In the genomic region with DNA sequence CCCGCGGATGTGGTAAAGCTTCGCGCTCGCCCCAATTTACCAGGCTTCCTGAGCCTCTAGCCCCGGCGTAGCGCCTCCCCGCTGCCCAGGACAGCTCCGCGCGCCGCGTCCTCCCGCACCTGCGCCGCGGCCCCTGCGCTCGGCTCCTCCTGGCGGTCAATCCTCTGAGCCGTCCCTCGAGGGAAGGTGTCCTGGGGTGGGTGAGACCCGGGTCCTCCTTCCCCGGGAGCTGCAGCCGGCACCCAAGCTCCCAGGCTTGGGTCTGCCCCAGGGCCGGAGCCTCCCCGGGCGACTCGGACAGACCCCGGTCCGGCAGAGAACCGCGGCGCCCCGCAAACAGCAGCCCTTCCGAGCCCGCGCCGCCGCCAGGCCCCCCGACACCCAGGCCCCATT, we compare ENCODE assay signal across 8 cellular contexts. TPM values are rescaled to one million over a fixed set of nuclear protein-coding genes. Genes with fewer than 3 reads are reported as not detected.
DNase-seq lines count a peak whose midpoint lies in the region; ATAC-seq and TF ChIP-seq lines count a peak whose summit lies in the region.

No MANE protein-coding gene starts in this region.

- peaks cover 8% of the 10 kb centered on the region for H3K36me3 Mint-ChIP-seq in CD8-positive, alpha-beta T cell
- peaks cover 5% of the 10 kb centered on the region for H3K36me3 Mint-ChIP-seq in activated naive CD4-positive, alpha-beta T cell treated with anti-CD3 and anti-CD28 coated beads for 36 hours (ENCODE audit: low read depth)
- no peaks in the 10 kb centered on the region for H3K36me3 Mint-ChIP-seq in progenitor cell of endocrine pancreas (ENCODE audit: insufficient read depth)

- ATAC-seq in CD8-positive, alpha-beta T cell, result peak; percentile 52
- ATAC-seq in HG03378 (IDR thresholded peaks at IDR 0.05; ENCODE audit: unreplicated experiment) (peak; percentile 37), heart left ventricle (peak in 3 of 4 donors; percentile 16 to 62 (median 43)), aorta (ENCODE audit: low FRiP score) (peak; percentile 43)

- peak overlapping the region; percentile 81 for H3K27ac Mint-ChIP-seq in CD8-positive, alpha-beta T cell
- H3K27ac Mint-ChIP-seq in activated naive CD4-positive, alpha-beta T cell treated with anti-CD3 and anti-CD28 coated beads for 36 hours, result peak overlapping the region; percentile 85
- H3K27ac Mint-ChIP-seq in progenitor cell of endocrine pancreas, result no peak overlapping the region

- H3K27me3 Mint-ChIP-seq in CD8-positive, alpha-beta T cell (ENCODE audit: low read depth), result no peaks in the 10 kb centered on the region
- H3K27me3 Mint-ChIP-seq in activated naive CD4-positive, alpha-beta T cell treated with anti-CD3 and anti-CD28 coated beads for 36 hours (ENCODE audit: low read depth), result no peaks in the 10 kb centered on the region
- H3K27me3 Mint-ChIP-seq in progenitor cell of endocrine pancreas, result peaks cover 43% of the 10 kb centered on the region

- no peaks in the 10 kb centered on the region for H3K9me3 Mint-ChIP-seq in CD8-positive, alpha-beta T cell
- no peaks in the 10 kb centered on the region for H3K9me3 Mint-ChIP-seq in activated naive CD4-positive, alpha-beta T cell treated with anti-CD3 and anti-CD28 coated beads for 36 hours
- H3K9me3 Mint-ChIP-seq in progenitor cell of endocrine pancreas (ENCODE audit: low read depth), result peaks cover 3% of the 10 kb centered on the region

- H3K4me3 ChIP-seq in CD8-positive, alpha-beta T cell (ENCODE audit: low read depth, low read length), result peak overlapping the region; percentile 82
- H3K4me3 ChIP-seq in SJSA1 (peak overlapping the region; percentile 82), heart left ventricle (peak overlapping the region; percentile 63 to 93 (median 80)), aorta (ENCODE audit: low read length in 2 of 2) (peak overlapping the region; percentile 77 to 90)

- H3K4me3 Mint-ChIP-seq in CD8-positive, alpha-beta T cell, result peak overlapping the region; percentile 97
- H3K4me3 Mint-ChIP-seq in activated naive CD4-positive, alpha-beta T cell treated with anti-CD3 and anti-CD28 coated beads for 36 hours, result peak overlapping the region; percentile 87
- peak overlapping the region; percentile 93 for H3K4me3 Mint-ChIP-seq in progenitor cell of endocrine pancreas (ENCODE audit: low read depth)

- no peak for TF ChIP-seq POLR2A in heart left ventricle (IDR thresholded peaks at IDR 0.05)

- H3K4me1 Mint-ChIP-seq in CD8-positive, alpha-beta T cell (ENCODE audit: low read depth), result peaks cover 58% of the 10 kb centered on the region
- H3K4me1 Mint-ChIP-seq in activated naive CD4-positive, alpha-beta T cell treated with anti-CD3 and anti-CD28 coated beads for 36 hours (ENCODE audit: low read depth), result peaks cover 47% of the 10 kb centered on the region
- H3K4me1 Mint-ChIP-seq in progenitor cell of endocrine pancreas (ENCODE audit: low read depth), result peaks cover 19% of the 10 kb centered on the region

- no peaks in the 10 kb centered on the region for H3K9me3 ChIP-seq in CD8-positive, alpha-beta T cell (ENCODE audit: low read length)
- H3K9me3 ChIP-seq in SJSA1 (replicated peaks) (no peaks in the 10 kb centered on the region), heart left ventricle (no peaks in the 10 kb centered on the region), aorta (ENCODE audit: control insufficient read depth, low read length) (no peaks in the 10 kb centered on the region)

- POLR2A ChIA-PET in CD8-positive, alpha-beta T cell (lab: Charles Lee), result interaction anchor here (0.7 to 2.1 kb wide), 15 partner anchors 13 to 158 kb away, joined by 3 to 16 read pairs (median 5); a partner anchor contains a TSS

- H3K27me3 ChIP-seq in CD8-positive, alpha-beta T cell (ENCODE audit: insufficient read depth, low read length), result no peaks in the 10 kb centered on the region
- H3K27me3 ChIP-seq in SJSA1 (replicated peaks), result no peaks in the 10 kb centered on the region
- no peaks in the 10 kb centered on the region for H3K27me3 ChIP-seq in heart left ventricle
- H3K27me3 ChIP-seq in aorta (ENCODE audit: control insufficient read depth in 1 of 2, insufficient read depth in 2 of 2, low read length in 1 of 2), result no peaks in the 10 kb centered on the region

- no peaks in the 10 kb centered on the region for H3K36me3 ChIP-seq in CD8-positive, alpha-beta T cell (ENCODE audit: insufficient read depth, low read length)
- H3K36me3 ChIP-seq in SJSA1 (peaks cover 4% of the 10 kb centered on the region; the same call in 1 of the 2 replicates), heart left ventricle (no peaks in the 10 kb centered on the region), aorta (ENCODE audit: control insufficient read depth in 1 of 2, insufficient read depth in 2 of 2, low read length in 1 of 2) (no peaks in the 10 kb centered on the region)

- DNase-seq in CD8-positive, alpha-beta T cell, result peak; percentile 45 to 87 (median 76)
- DNase-seq in GM19238 (ENCODE audit: insufficient read length, low spot score), result peak; percentile 39
- peak; percentile 61 to 67 for DNase-seq in SJSA1 (ENCODE audit: low read depth in 1 of 2, low spot score in 2 of 2)
- DNase-seq in activated naive CD4-positive, alpha-beta T cell treated with anti-CD3 and anti-CD28 coated beads for 36 hours, result peak; percentile 91
- DNase-seq in heart left ventricle, result peak; percentile 59 to 87 (median 65)
- DNase-seq in progenitor cell of endocrine pancreas (ENCODE audit: low spot score, unreplicated experiment), result peak; percentile 64
- DNase-seq in aorta, result peak; percentile 79 to 84

- H3K27ac ChIP-seq in CD8-positive, alpha-beta T cell (ENCODE audit: low read depth, low read length), result peak overlapping the region; percentile 59
- H3K27ac ChIP-seq in SJSA1 (peak overlapping the region; percentile 21; the same call in 1 of the 2 replicates), heart left ventricle (peak overlapping the region; percentile 15 to 94 (median 88)), aorta (ENCODE audit: low read depth in 1 of 2, low read length in 2 of 2) (no peak overlapping the region)

- H3K4me1 ChIP-seq in CD8-positive, alpha-beta T cell (ENCODE audit: insufficient read depth, low read length), result peaks cover 34% of the 10 kb centered on the region
- H3K4me1 ChIP-seq in SJSA1 (replicated peaks) (peaks cover 20% of the 10 kb centered on the region), heart left ventricle (peaks cover 0 to 48% (median 11%) of the 10 kb centered on the region in 12 donors), aorta (ENCODE audit: control insufficient read depth in 1 of 2, insufficient read depth in 2 of 2, low read length in 2 of 2) (no peaks in the 10 kb centered on the region)

- peak; percentile 35 for TF ChIP-seq CTCF in CD8-positive, alpha-beta T cell (IDR thresholded peaks at IDR 0.05)
- peak in 10 of 12 donors; percentile 28 to 65 (median 50) for TF ChIP-seq CTCF in heart left ventricle (IDR thresholded peaks at IDR 0.05)
- peak; percentile 63 for TF ChIP-seq CTCF in progenitor cell of endocrine pancreas (IDR thresholded peaks at IDR 0.05; ENCODE audit: unreplicated experiment)

- CTCF ChIA-PET in CD8-positive, alpha-beta T cell (lab: Charles Lee), result interaction anchor here (0.8 to 4.5 kb wide), 16 partner anchors 15 to 167 kb away, joined by 3 to 26 read pairs (median 4); no protein-coding TSS in a partner anchor
- CTCF ChIA-PET in activated naive CD4-positive, alpha-beta T cell treated with anti-CD3 and anti-CD28 coated beads for 36 hours (lab: Charles Lee), result interaction anchor here (0.6 to 5.9 kb wide), 25 partner anchors 9 to 301 kb away, joined by 3 to 65 read pairs (median 4); no protein-coding TSS in a partner anchor

- WGBS in heart left ventricle, 4 donors, result 0 to 1% (median 0%) methylated on average over 21 to 42 of the region's 42 CpGs
- WGBS in aorta, 2 donors, result 1% methylated on average over 33 to 42 of the region's 42 CpGs

- intact Hi-C loops in CD8-positive, alpha-beta T cell (cut with DNase I, micrococcal nuclease), result loop anchor here (1.0 to 10.0 kb wide), 5 partner anchors 67 to 1875 kb away; a partner anchor contains a TSS
- intact Hi-C loops in activated naive CD4-positive, alpha-beta T cell treated with anti-CD3 and anti-CD28 coated beads for 36 hours (cut with micrococcal nuclease), result loop anchor here (1.0 to 2.0 kb wide), 4 partner anchors 10 to 101 kb away; no protein-coding TSS in a partner anchor
- intact Hi-C loops in heart left ventricle (cut with DNase I) (loop anchor here in 1 of 10 donors (5.0 kb wide), 1 partner anchor 87 kb away; no protein-coding TSS in a partner anchor), aorta (cut with DNase I) (no loop called here)

RNA-seq across cellular contexts. Expression of a gene that starts 0.5 kb away (rescaled TPM):
- 10 to 100 TPM; 12.0 to 13.8 TPM for total RNA-seq in CD8-positive, alpha-beta T cell
- total RNA-seq in SJSA1 (2014; rRNA removed; shearing (Covaris generic)), result 11.3 and 13.6 TPM in 2 replicates
- 10 to 100 TPM; 25.1 to 27.9 TPM for total RNA-seq in activated naive CD4-positive, alpha-beta T cell treated with anti-CD3 and anti-CD28 coated beads for 36 hours
- total RNA-seq in heart left ventricle, result 10 to 100 TPM in 1 of 9 donors, 1 to 10 TPM in 8; 1.9 to 14.3 (median 5.0) TPM
- polyA plus RNA-seq in heart left ventricle, result 1 to 10 TPM; 1.5 to 2.2 TPM
- 11.6 and 12.1 TPM in 2 replicates for total RNA-seq in progenitor cell of endocrine pancreas
- total RNA-seq in aorta, result 10 to 100 TPM in 1 of 2 donors, 1 to 10 TPM in 1; 8.3 to 15.6 TPM
- polyA plus RNA-seq in aorta, result 1 to 10 TPM in 1 of 2 donors, under 1 TPM in 1; 0.41 to 2.9 TPM

Comparison
In these comparisons a context has a peak if more than half of its experiments do, and no peak if none do; other contexts are left out.
1. DNase-seq: peak in every context shown above with its lines; median percentile 91 in activated naive CD4-positive, alpha-beta T cell treated with anti-CD3 and anti-CD28 coated beads for 36 hours; 82 in aorta; 76 in CD8-positive, alpha-beta T cell; 65 in heart left ventricle; 64 in SJSA1; 64 in progenitor cell of endocrine pancreas; 39 in GM19238.
2. H3K27ac ChIP-seq: peak in CD8-positive, alpha-beta T cell (single experiment), SJSA1 (single experiment) and heart left ventricle (12 of 12); none in aorta (0 of 2).
3. intact Hi-C loops: an anchor here in CD8-positive, alpha-beta T cell (1.0 to 10.0 kb wide) and activated naive CD4-positive, alpha-beta T cell treated with anti-CD3 and anti-CD28 coated beads for 36 hours (1.0 to 2.0 kb wide); none called in aorta.
4. Peak in every context shown above with its lines, with median percentiles within 50 percentile points of each other: ATAC-seq, H3K4me3 ChIP-seq, H3K4me3 Mint-ChIP-seq and CTCF ChIP-seq.